In genomic region chr3:67000006-67000405, GRCh38 we compare ENCODE assay signal across 9 cellular contexts.
DNase-seq lines count a peak whose midpoint lies in the region; ATAC-seq and TF ChIP-seq lines count a peak whose summit lies in the region.
"Had no signal": no experiment of that assay in that cellular context is flagged by ENCODE, and none has a peak within 500 bp of the region (broad histone marks: within the 10 kb centered on the region; RNA-seq: fewer than 3 reads in every experiment).

No MANE protein-coding gene starts in this region.

- peak; percentile 47 for DNase-seq in GM10248 (ENCODE audit: extremely low spot score)
- DNase-seq in HS-5 (ENCODE audit: low read depth), result peak; percentile 60
- DNase-seq in epithelial cell of prostate (ENCODE audit: low read depth, low spot score), result peak; percentile 44
- no peak for DNase-seq in SW 1271 (lab: John Stamatoyannopoulos, UW)
- no peak for DNase-seq in retina
- no peak for DNase-seq in NCI-H1417 (lab: John Stamatoyannopoulos, UW)
- no peak for DNase-seq in NCI-H1092 (lab: John Stamatoyannopoulos, UW)

- ATAC-seq in GM21515 (IDR thresholded peaks at IDR 0.05; ENCODE audit: unreplicated experiment), result peak; percentile 47

- TF ChIP-seq CTCF in GM10248 (IDR thresholded peaks at IDR 0.05; ENCODE audit: control extremely low read depth, extremely low read depth, low read depth, missing control alignments), result no peak

- POLR2A ChIA-PET in GM10248 (lab: Yijun Ruan, JAX), result no interaction called here

- CTCF ChIA-PET in GM10248 (lab: Yijun Ruan, JAX), result interaction anchor here (0.7 to 0.9 kb wide), 2 partner anchors 12 to 28 kb away, joined by 3 read pairs; no protein-coding TSS in a partner anchor

- H3K27ac ChIP-seq in epithelial cell of prostate, result peak overlapping the region; percentile 36
- H3K27ac ChIP-seq: KMS-11 had no signal

Comparison
In these comparisons a context has a peak if more than half of its experiments do, and no peak if none do; other contexts are left out.
1. DNase-seq: peak in GM10248 (single experiment), HS-5 (single experiment) and epithelial cell of prostate (single experiment); none in SW 1271 (0 of 2), retina (single experiment), NCI-H1417 (0 of 3) and NCI-H1092 (single experiment).